ENCODE assay signal across 21 cellular contexts in the genomic region with DNA sequence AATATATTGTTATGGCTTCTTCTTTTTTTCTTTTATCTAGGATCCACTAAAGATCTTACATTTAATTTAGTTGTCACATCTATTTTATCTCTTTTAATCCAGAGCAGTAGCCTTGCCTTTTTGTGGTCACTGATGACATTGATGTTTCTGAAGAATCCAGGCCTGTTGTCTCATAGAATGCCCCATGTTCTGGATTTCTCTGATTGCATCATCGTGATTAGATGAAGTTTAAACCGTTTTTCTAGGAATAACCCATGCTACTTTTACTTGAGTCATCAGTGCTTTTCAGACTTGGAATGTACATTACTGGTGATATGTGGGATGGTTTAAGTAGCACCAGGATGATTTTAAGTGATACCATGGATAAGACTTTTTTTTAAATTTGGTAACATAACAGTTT.
"Had no signal": no experiment of that assay in that cellular context is flagged by ENCODE, and none has a peak within 500 bp of the region (broad histone marks: within the 10 kb centered on the region; RNA-seq: fewer than 3 reads in every experiment).

No MANE protein-coding gene starts in this region.

- H3K27ac ChIP-seq: colonic mucosa, gastroesophageal sphincter, neutrophil, psoas muscle, skin epidermis, testis, tibial nerve, upper lobe of right lung, vagina had no signal

- DNase-seq: colonic mucosa; effector CD4-positive, alpha-beta T cell; endodermal cell; glutamatergic neuron; islet precursor cell; mucosa of descending colon; naive thymus-derived CD8-positive, alpha-beta T cell; psoas muscle; retina; stimulated activated CD4-positive, alpha-beta T cell treated with anti-CD3 and anti-CD28 coated beads, Interleukin-12 subunit alpha, Interleukin-12 subunit beta, amount 100 ng/mL, for 4 hours; stimulated activated naive CD4-positive, alpha-beta T cell treated with Interleukin-2 at 50 U/mL for 16 hours; testis; upper lobe of right lung had no signal

- H3K36me3 ChIP-seq: colonic mucosa, gastroesophageal sphincter, neutrophil, tibial nerve, upper lobe of right lung, vagina had no signal

- H3K4me3 ChIP-seq: colonic mucosa, gastroesophageal sphincter, mucosa of descending colon, psoas muscle, skin epidermis, testis, tibial nerve, upper lobe of right lung, vagina had no signal

- H3K9me3 ChIP-seq: colonic mucosa, gastroesophageal sphincter, mucosa of descending colon, neutrophil, psoas muscle, testis, tibial nerve, upper lobe of right lung, vagina had no signal

- H3K4me1 ChIP-seq: colonic mucosa, gastroesophageal sphincter, psoas muscle, testis, tibial nerve, upper lobe of right lung, vagina had no signal

- H3K27me3 ChIP-seq: colonic mucosa, gastroesophageal sphincter, neutrophil, testis, tibial nerve, upper lobe of right lung, vagina had no signal

- ATAC-seq: esophagus mucosa; gastroesophageal sphincter; left lobe of liver; mucosa of descending colon; naive thymus-derived CD8-positive, alpha-beta T cell; psoas muscle; sciatic nerve; upper lobe of right lung had no signal
